Comparison of ENCODE assay signal across 14 cellular contexts in the genomic region with DNA sequence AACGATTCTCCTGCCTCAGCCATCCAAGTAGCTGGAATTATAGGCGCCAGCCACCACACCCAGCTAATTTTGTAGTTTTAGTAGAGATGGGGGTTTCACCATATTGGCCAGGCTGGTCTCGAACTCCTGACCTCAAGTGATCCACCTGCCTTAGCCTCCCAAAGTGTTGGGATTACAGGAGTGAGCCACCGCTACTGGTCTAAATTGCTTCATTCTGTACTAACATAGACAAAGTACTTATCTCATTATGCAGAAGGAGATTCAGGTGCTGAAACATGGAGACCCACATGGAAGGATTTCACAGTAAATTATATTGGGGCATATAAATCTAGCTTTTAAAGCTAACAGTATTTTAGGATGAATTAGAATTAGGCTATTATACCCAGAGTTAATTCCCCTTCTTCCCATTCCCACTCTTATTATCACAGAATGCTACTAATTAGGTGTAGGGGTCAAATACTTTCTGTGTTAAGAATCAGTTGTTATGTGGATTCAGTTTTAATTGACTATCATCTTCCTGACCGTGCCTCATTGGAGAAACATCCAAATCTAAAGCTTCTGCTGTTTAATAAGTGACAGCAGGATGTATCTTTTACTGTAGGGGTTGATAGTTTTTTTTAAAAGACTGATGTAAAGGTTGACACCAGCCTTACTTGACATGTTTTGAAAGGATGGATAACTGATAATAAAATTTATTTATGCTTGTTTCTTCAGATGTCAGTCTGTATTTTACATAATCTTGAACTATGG. TPM values are rescaled to one million over a fixed set of nuclear protein-coding genes. Genes with fewer than 3 reads are reported as not detected.
A peak's percentile ranks its signal among the peaks of the same experiment; 100 is the strongest.
DNase-seq lines count a peak whose midpoint lies in the region; ATAC-seq and TF ChIP-seq lines count a peak whose summit lies in the region.
"Had no signal": no experiment of that assay in that cellular context is flagged by ENCODE, and none has a peak within 500 bp of the region (broad histone marks: within the 10 kb centered on the region; RNA-seq: fewer than 3 reads in every experiment).

No MANE protein-coding gene starts in this region.

- peaks cover 0 to 16% (median 1%) of the 10 kb centered on the region in 11 experiments; a peak in 6 of 22 replicates for H3K36me3 ChIP-seq in BLaER1 treated with 17β-estradiol and CSF1 and Interleukin-3, amounts not matched to agents 10 nM and 100 nM
- H3K36me3 ChIP-seq in HAP-1 (replicated peaks) (no peaks in the 10 kb centered on the region), esophagus muscularis mucosa (no peaks in the 10 kb centered on the region)
- H3K36me3 ChIP-seq: sigmoid colon had no signal

- DNase-seq in HAP-1 (ENCODE audit: low spot score in 2 of 2) (no peak), naive B cell (no peak), esophagus muscularis mucosa (ENCODE audit: extremely low spot score) (no peak), RPMI8226 (no peak)
- DNase-seq in activated T-helper 2 cell treated with anti-CD3 and anti-CD28 coated beads, Interferon-gamma antibody, Interleukin-2, Interleukin-4, amounts not matched to agents 10 μg/mL and 5 μg/mL and 100 μg/mL, durations not matched to agents 14 hours and 24 hours and 36 hours (ENCODE audit: low spot score) = no peak
- DNase-seq: activated CD8-positive, alpha-beta memory T cell treated with anti-CD3 and anti-CD28 coated beads, Interleukin-2, amount 50 U/mL, for 4 hours; central memory CD4-positive, alpha-beta T cell; DMS153; foreskin fibroblast; NCI-H510A; sigmoid colon had no signal

- in situ Hi-C loops in HAP-1 (cut with MboI; ENCODE audit: low sequenced_read_pairs) = no loop called here

- no peak for TF ChIP-seq EP300 in esophagus muscularis mucosa (IDR thresholded peaks at IDR 0.05)

- peaks cover 16% of the 10 kb centered on the region for H3K36me3 Mint-ChIP-seq in activated T-helper 2 cell treated with anti-CD3 and anti-CD28 coated beads, Interferon-gamma antibody, Interleukin-2, Interleukin-4, amounts not matched to agents 10 μg/mL and 5 μg/mL and 100 μg/mL, durations not matched to agents 14 hours and 24 hours and 36 hours (ENCODE audit: low read depth)
- H3K36me3 Mint-ChIP-seq in naive B cell = no peaks in the 10 kb centered on the region

- H3K4me1 Mint-ChIP-seq in activated T-helper 2 cell treated with anti-CD3 and anti-CD28 coated beads, Interferon-gamma antibody, Interleukin-2, Interleukin-4, amounts not matched to agents 10 μg/mL and 5 μg/mL and 100 μg/mL, durations not matched to agents 14 hours and 24 hours and 36 hours (ENCODE audit: low read depth) = peaks cover 48% of the 10 kb centered on the region
- H3K4me1 Mint-ChIP-seq in naive B cell = peaks cover 29 to 65% (median 43%) of the 10 kb centered on the region in 3 donors

- H3K9me3 Mint-ChIP-seq in activated T-helper 2 cell treated with anti-CD3 and anti-CD28 coated beads, Interferon-gamma antibody, Interleukin-2, Interleukin-4, amounts not matched to agents 10 μg/mL and 5 μg/mL and 100 μg/mL, durations not matched to agents 14 hours and 24 hours and 36 hours = no peaks in the 10 kb centered on the region
- H3K9me3 Mint-ChIP-seq in naive B cell = no peaks in the 10 kb centered on the region

- ATAC-seq in naive B cell (ENCODE audit: low read depth in 2 of 2) (no peak), HG02981 (IDR thresholded peaks at IDR 0.05; ENCODE audit: unreplicated experiment) (no peak), esophagus mucosa (no peak)

- H4K20me1 ChIP-seq in BLaER1 treated with 17β-estradiol and CSF1 and Interleukin-3, amounts not matched to agents 10 nM and 100 nM = peaks cover 0 to 32% (median 6%) of the 10 kb centered on the region in 11 experiments; a peak in 8 of 22 replicates

- H3K4me1 ChIP-seq in BLaER1 treated with 17β-estradiol and CSF1 and Interleukin-3, amounts not matched to agents 10 nM and 100 nM = peaks cover 30 to 51% (median 43%) of the 10 kb centered on the region in 10 experiments
- H3K4me1 ChIP-seq in HAP-1 (peaks cover 42% of the 10 kb centered on the region), esophagus muscularis mucosa (peaks cover 13 to 19% (median 17%) of the 10 kb centered on the region in 4 donors)

- H3K27ac Mint-ChIP-seq in activated T-helper 2 cell treated with anti-CD3 and anti-CD28 coated beads, Interferon-gamma antibody, Interleukin-2, Interleukin-4, amounts not matched to agents 10 μg/mL and 5 μg/mL and 100 μg/mL, durations not matched to agents 14 hours and 24 hours and 36 hours = peak overlapping the region; percentile 17
- peak overlapping the region in 5 of 6 donors; percentile 63 to 96 (median 70) for H3K27ac Mint-ChIP-seq in naive B cell

- WGBS in esophagus muscularis mucosa = 89% methylated on average over 5 of the region's 5 CpGs

- no peak for TF ChIP-seq POLR2A in esophagus muscularis mucosa (IDR thresholded peaks at IDR 0.05; ENCODE audit: low read depth)

- no peaks in the 10 kb centered on the region for H3K27me3 Mint-ChIP-seq in activated T-helper 2 cell treated with anti-CD3 and anti-CD28 coated beads, Interferon-gamma antibody, Interleukin-2, Interleukin-4, amounts not matched to agents 10 μg/mL and 5 μg/mL and 100 μg/mL, durations not matched to agents 14 hours and 24 hours and 36 hours (ENCODE audit: low read depth)
- no peaks in the 10 kb centered on the region for H3K27me3 Mint-ChIP-seq in naive B cell

- no peak overlapping the region for H3K27ac ChIP-seq in BLaER1 treated with 17β-estradiol and CSF1 and Interleukin-3, amounts not matched to agents 10 nM and 100 nM
- H3K27ac ChIP-seq in esophagus muscularis mucosa (replicated peaks in 1 of 4) = no peak overlapping the region

- no peak for TF ChIP-seq CTCF in esophagus muscularis mucosa (IDR thresholded peaks at IDR 0.05)

- H3K4me3 Mint-ChIP-seq in activated T-helper 2 cell treated with anti-CD3 and anti-CD28 coated beads, Interferon-gamma antibody, Interleukin-2, Interleukin-4, amounts not matched to agents 10 μg/mL and 5 μg/mL and 100 μg/mL, durations not matched to agents 14 hours and 24 hours and 36 hours (ENCODE audit: low read depth) = peak overlapping the region; percentile 63
- H3K4me3 Mint-ChIP-seq in naive B cell = peak overlapping the region; percentile 89 to 97 (median 93)

- H3K9ac ChIP-seq in BLaER1 treated with 17β-estradiol and CSF1 and Interleukin-3, amounts not matched to agents 10 nM and 100 nM = peak overlapping the region in 4 of 11 experiments; percentile 86 to 88 (median 86); a peak in 7 of 22 replicates

- intact Hi-C loops in activated T-helper 2 cell treated with anti-CD3 and anti-CD28 coated beads, Interferon-gamma antibody, Interleukin-2, Interleukin-4, amounts not matched to agents 10 μg/mL and 5 μg/mL and 100 μg/mL, durations not matched to agents 14 hours and 24 hours and 36 hours (cut with micrococcal nuclease) = loop anchor here (5.0 kb wide), 1 partner anchor 934 kb away; a partner anchor contains a TSS
- intact Hi-C loops in esophagus muscularis mucosa (cut with DNase I) = no loop called here

- no peaks in the 10 kb centered on the region for H3K27me3 ChIP-seq in BLaER1 treated with 17β-estradiol and CSF1 and Interleukin-3, amounts not matched to agents 10 nM and 100 nM
- no peaks in the 10 kb centered on the region for H3K27me3 ChIP-seq in HAP-1 (ENCODE audit: low read depth)
- H3K27me3 ChIP-seq in esophagus muscularis mucosa = no peaks in the 10 kb centered on the region
- H3K27me3 ChIP-seq: sigmoid colon had no signal

- peak overlapping the region; percentile 26 to 93 (median 76); a peak in 15 of 20 replicates for H3K4me3 ChIP-seq in BLaER1 treated with 17β-estradiol and CSF1 and Interleukin-3, amounts not matched to agents 10 nM and 100 nM
- peak overlapping the region; percentile 6 for H3K4me3 ChIP-seq in HAP-1
- H3K4me3 ChIP-seq in esophagus muscularis mucosa = no peak overlapping the region

- no peaks in the 10 kb centered on the region for H3K9me3 ChIP-seq in BLaER1 treated with 17β-estradiol and CSF1 and Interleukin-3, amounts not matched to agents 10 nM and 100 nM (replicated peaks in 1 of 11)
- H3K9me3 ChIP-seq in HAP-1 (no peaks in the 10 kb centered on the region), esophagus muscularis mucosa (no peaks in the 10 kb centered on the region)
- H3K9me3 ChIP-seq: sigmoid colon had no signal

- peak overlapping the region; percentile 75 to 97 (median 92) for H3K4me2 ChIP-seq in BLaER1 treated with 17β-estradiol and CSF1 and Interleukin-3, amounts not matched to agents 10 nM and 100 nM

RNA-seq across cellular contexts. Expression of a gene that starts 27.2 kb away (rescaled TPM):
- total RNA-seq in activated T-helper 2 cell treated with anti-CD3 and anti-CD28 coated beads, Interferon-gamma antibody, Interleukin-2, Interleukin-4, amounts not matched to agents 10 μg/mL and 5 μg/mL and 100 μg/mL, durations not matched to agents 14 hours and 24 hours and 36 hours = 64.2 and 64.5 TPM in 2 replicates
- 100 to 1,000 TPM; 240 to 379 (median 288) TPM for polyA plus RNA-seq in naive B cell (ENCODE audit: low read depth in 6 of 6)
- total RNA-seq in esophagus muscularis mucosa (10 to 100 TPM; 20.2 to 23.3 (median 21.2) TPM), esophagus mucosa (50.8 TPM)

RNA-seq across cellular contexts. Expression of a gene that starts 27.6 kb away (rescaled TPM):
- total RNA-seq in activated T-helper 2 cell treated with anti-CD3 and anti-CD28 coated beads, Interferon-gamma antibody, Interleukin-2, Interleukin-4, amounts not matched to agents 10 μg/mL and 5 μg/mL and 100 μg/mL, durations not matched to agents 14 hours and 24 hours and 36 hours = 46.0 and 46.9 TPM in 2 replicates
- 10 to 100 TPM; 28.8 to 40.8 (median 32.9) TPM for polyA plus RNA-seq in naive B cell (ENCODE audit: low read depth in 6 of 6)
- 10 to 100 TPM; 26.5 to 36.4 (median 31.4) TPM for total RNA-seq in esophagus muscularis mucosa
- 22.6 TPM for total RNA-seq in esophagus mucosa

Comparison
In these comparisons a context has a peak if more than half of its experiments do, and no peak if none do; other contexts are left out.
1. H3K4me3 ChIP-seq: peak in BLaER1 treated with 17β-estradiol and CSF1 and Interleukin-3, amounts not matched to agents 10 nM and 100 nM (10 of 10) and HAP-1 (single experiment); none in esophagus muscularis mucosa (0 of 4).